8 cellular contexts compared by ENCODE assay signal in genomic region chr6:3455121-3455489, GRCh38. TPM values are rescaled to one million over a fixed set of nuclear protein-coding genes. Genes with fewer than 3 reads are reported as not detected.
DNase-seq lines count a peak whose midpoint lies in the region; ATAC-seq and TF ChIP-seq lines count a peak whose summit lies in the region.

No MANE protein-coding gene starts in this region.

- peaks cover 9% of the 10 kb centered on the region for H3K4me1 Mint-ChIP-seq in Caco-2 (ENCODE audit: low read depth, unreplicated experiment)
- peaks cover 5 to 7% of the 10 kb centered on the region in 2 donors for H3K4me1 Mint-ChIP-seq in effector memory CD8-positive, alpha-beta T cell (ENCODE audit: low read depth in 2 of 2)

- no peak overlapping the region for H2BK15ac ChIP-seq in neuronal stem cell (ENCODE audit: low read length)

- no peak overlapping the region for H3K4me3 Mint-ChIP-seq in Caco-2 (ENCODE audit: unreplicated experiment)
- H3K4me3 Mint-ChIP-seq in effector memory CD8-positive, alpha-beta T cell: no peak overlapping the region

- ATAC-seq in HG03039 (IDR thresholded peaks at IDR 0.05; ENCODE audit: unreplicated experiment) (no peak), GM18909 (IDR thresholded peaks at IDR 0.05; ENCODE audit: poor library complexity, unreplicated experiment) (no peak), GM18861 (IDR thresholded peaks at IDR 0.05; ENCODE audit: unreplicated experiment) (no peak)
- ATAC-seq in effector memory CD8-positive, alpha-beta T cell (replicated peaks): no peak

- no peaks in the 10 kb centered on the region for H3K27me3 ChIP-seq in Caco-2 (replicated peaks; ENCODE audit: control insufficient read depth, insufficient read depth, low read length)
- peaks cover 59% of the 10 kb centered on the region for H3K27me3 ChIP-seq in ectodermal cell (ENCODE audit: control insufficient read depth, insufficient read depth, low read length, poor library complexity, severe bottlenecking)
- H3K27me3 ChIP-seq in neuronal stem cell (ENCODE audit: control insufficient read depth in 3 of 3, insufficient read depth in 3 of 3, low read depth in 1 of 3, low read length in 3 of 3): peaks cover 0 to 43% (median 12%) of the 10 kb centered on the region in 3 experiments

- no peak overlapping the region for H3K14ac ChIP-seq in neuronal stem cell (ENCODE audit: low read length)

- no peaks in the 10 kb centered on the region for H3K9me3 Mint-ChIP-seq in Caco-2 (ENCODE audit: unreplicated experiment)
- H3K9me3 Mint-ChIP-seq in effector memory CD8-positive, alpha-beta T cell: no peaks in the 10 kb centered on the region

- no peak overlapping the region for H3K27ac Mint-ChIP-seq in Caco-2 (ENCODE audit: unreplicated experiment)
- H3K27ac Mint-ChIP-seq in effector memory CD8-positive, alpha-beta T cell: no peak overlapping the region

- H2BK120ac ChIP-seq in neuronal stem cell (ENCODE audit: low read depth, low read length): no peak overlapping the region

- POLR2A ChIA-PET in Caco-2 (lab: Charles Lee): interaction anchor here (0.6 kb wide), 1 partner anchor 11 kb away, joined by 3 read pairs; no protein-coding TSS in a partner anchor

- H3K23ac ChIP-seq in neuronal stem cell (ENCODE audit: low read depth, low read length, poor library complexity): peak overlapping the region; percentile 76

- H3K27ac ChIP-seq in SK-N-MC (no peak overlapping the region), ectodermal cell (ENCODE audit: insufficient read depth, low read depth, low read length, poor library complexity, severe bottlenecking) (no peak overlapping the region), neuronal stem cell (replicated peaks; ENCODE audit: low read length) (no peak overlapping the region)

- H3K4ac ChIP-seq in neuronal stem cell (ENCODE audit: low read length): no peak overlapping the region

- BruUV-seq in Caco-2 (replicated peaks; lab: Mats Ljungman, UMichigan): no TSS peak

- H3K36me3 ChIP-seq in Caco-2 (ENCODE audit: control insufficient read depth, insufficient read depth, low read length) (no peaks in the 10 kb centered on the region), SK-N-MC (ENCODE audit: insufficient read depth, low read length) (no peaks in the 10 kb centered on the region), ectodermal cell (ENCODE audit: control insufficient read depth, insufficient read depth, low read length) (no peaks in the 10 kb centered on the region), neuronal stem cell (replicated peaks in 1 of 2; ENCODE audit: control insufficient read depth in 2 of 2, insufficient read depth in 2 of 2, low read length in 2 of 2) (peaks cover 0 to 4% of the 10 kb centered on the region in 2 donors)

- H3K9me3 ChIP-seq in Caco-2 (no peaks in the 10 kb centered on the region), SK-N-MC (ENCODE audit: low read depth, low read length) (no peaks in the 10 kb centered on the region), ectodermal cell (ENCODE audit: control insufficient read depth, low read length) (no peaks in the 10 kb centered on the region), neuronal stem cell (replicated peaks in 1 of 2; ENCODE audit: control insufficient read depth in 2 of 2, insufficient read depth in 1 of 2, low read depth in 1 of 2, low read length in 2 of 2) (no peaks in the 10 kb centered on the region)

- peaks cover 4% of the 10 kb centered on the region for H3K36me3 Mint-ChIP-seq in Caco-2 (ENCODE audit: insufficient read depth, unreplicated experiment)
- H3K36me3 Mint-ChIP-seq in effector memory CD8-positive, alpha-beta T cell (ENCODE audit: insufficient read depth): no peaks in the 10 kb centered on the region

- no peak overlapping the region for H2AK5ac ChIP-seq in neuronal stem cell (ENCODE audit: low read depth, low read length)

- H3K9ac ChIP-seq in SK-N-MC (ENCODE audit: insufficient read length) (no peak overlapping the region), neuronal stem cell (ENCODE audit: low read depth, low read length, poor library complexity) (no peak overlapping the region)

- no peak overlapping the region for H2BK12ac ChIP-seq in neuronal stem cell (ENCODE audit: low read length)

- H3K4me1 ChIP-seq in Caco-2 (peaks cover 10% of the 10 kb centered on the region; the same call in 1 of the 2 replicates), ectodermal cell (ENCODE audit: control insufficient read depth, insufficient read depth, low read length) (peaks cover 24% of the 10 kb centered on the region), neuronal stem cell (ENCODE audit: control insufficient read depth in 2 of 2, insufficient read depth in 1 of 2, low read depth in 1 of 2, low read length in 2 of 2) (peaks cover 13 to 36% of the 10 kb centered on the region in 2 donors)

- DNase-seq in Caco-2: peak in 1 of 2 experiments; percentile 23
- no peak for DNase-seq in SK-N-MC (ENCODE audit: low read depth, low spot score)
- no peak for DNase-seq in neuronal stem cell (ENCODE audit: low spot score)
- DNase-seq in effector memory CD8-positive, alpha-beta T cell: no peak

- peak overlapping the region; percentile 87 for H3K4me3 ChIP-seq in Caco-2 (ENCODE audit: low read depth, low read length)
- H3K4me3 ChIP-seq in SK-N-MC: peak overlapping the region; percentile 81
- peak overlapping the region; percentile 47 for H3K4me3 ChIP-seq in ectodermal cell (ENCODE audit: insufficient read depth, low read depth, low read length)
- H3K4me3 ChIP-seq in neuronal stem cell (ENCODE audit: low read length in 2 of 2): peak overlapping the region; percentile 62 to 85

- no peak overlapping the region for H2BK5ac ChIP-seq in neuronal stem cell (ENCODE audit: low read length)

- H3K79me1 ChIP-seq in neuronal stem cell (ENCODE audit: low read depth, low read length): no peaks in the 10 kb centered on the region

- H4K91ac ChIP-seq in neuronal stem cell (ENCODE audit: low read depth, low read length, poor library complexity): no peak overlapping the region

- H4K8ac ChIP-seq in neuronal stem cell (ENCODE audit: low read depth, low read length): no peak overlapping the region

- H2AFZ ChIP-seq in neuronal stem cell (ENCODE audit: low read length): peak overlapping the region; percentile 72

- no peaks in the 10 kb centered on the region for H3K27me3 Mint-ChIP-seq in Caco-2 (ENCODE audit: insufficient read depth, unreplicated experiment)
- peaks cover 32 to 43% of the 10 kb centered on the region in 2 donors for H3K27me3 Mint-ChIP-seq in effector memory CD8-positive, alpha-beta T cell

- CTCF ChIA-PET in Caco-2 (lab: Charles Lee): interaction anchor here (1.4 to 1.6 kb wide), 3 partner anchors 12 to 44 kb away, joined by 3 to 12 read pairs (median 4); no protein-coding TSS in a partner anchor

- TF ChIP-seq CTCF in Caco-2 (IDR thresholded peaks at IDR 0.05; ENCODE audit: insufficient read depth in 1 of 2, low read depth in 1 of 2, low read length in 1 of 2, severe bottlenecking in 1 of 2, unreplicated experiment in 1 of 2): no peak

- no peak overlapping the region for H3K18ac ChIP-seq in neuronal stem cell (ENCODE audit: low read length)

- WGBS in ectodermal cell, 2 experiments: 13 to 17% methylated on average over 9 of the region's 9 CpGs
- no CpG with 5 or more reads among the region's 9 CpGs for WGBS in neuronal stem cell (ENCODE audit: extremely low coverage in 2 of 2, insufficient read length in 2 of 2, insufficient replicate concordance in 1 of 2), 2 donors

- H3K4me2 ChIP-seq in neuronal stem cell (ENCODE audit: insufficient read depth, low read length, poor library complexity, severe bottlenecking): peak overlapping the region; percentile 90

- intact Hi-C loops in Caco-2 (cut with micrococcal nuclease; ENCODE audit: unreplicated experiment): loop anchor here (1.0 to 5.0 kb wide), 4 partner anchors 36 to 277 kb away; no protein-coding TSS in a partner anchor

RNA-seq across cellular contexts. Expression of gene SLC22A23, which starts 1.7 kb away (rescaled TPM):
- 44.9 and 45.5 TPM in 2 replicates for total RNA-seq in Caco-2 (2022)
- polyA plus RNA-seq in ectodermal cell (2013, experiment 1 of 4): 7.6 TPM
- polyA plus RNA-seq in ectodermal cell (2013, experiment 2 of 4): 9.1 TPM
- 7.0 TPM for polyA plus RNA-seq in ectodermal cell (2013, experiment 3 of 4)
- polyA plus RNA-seq in ectodermal cell (2013, experiment 4 of 4): 7.7 TPM
- 3.6 TPM for polyA plus RNA-seq in neuronal stem cell (2013, experiment 1 of 2)
- polyA plus RNA-seq in neuronal stem cell (2013, experiment 2 of 2): 3.7 TPM
